In the genomic region with DNA sequence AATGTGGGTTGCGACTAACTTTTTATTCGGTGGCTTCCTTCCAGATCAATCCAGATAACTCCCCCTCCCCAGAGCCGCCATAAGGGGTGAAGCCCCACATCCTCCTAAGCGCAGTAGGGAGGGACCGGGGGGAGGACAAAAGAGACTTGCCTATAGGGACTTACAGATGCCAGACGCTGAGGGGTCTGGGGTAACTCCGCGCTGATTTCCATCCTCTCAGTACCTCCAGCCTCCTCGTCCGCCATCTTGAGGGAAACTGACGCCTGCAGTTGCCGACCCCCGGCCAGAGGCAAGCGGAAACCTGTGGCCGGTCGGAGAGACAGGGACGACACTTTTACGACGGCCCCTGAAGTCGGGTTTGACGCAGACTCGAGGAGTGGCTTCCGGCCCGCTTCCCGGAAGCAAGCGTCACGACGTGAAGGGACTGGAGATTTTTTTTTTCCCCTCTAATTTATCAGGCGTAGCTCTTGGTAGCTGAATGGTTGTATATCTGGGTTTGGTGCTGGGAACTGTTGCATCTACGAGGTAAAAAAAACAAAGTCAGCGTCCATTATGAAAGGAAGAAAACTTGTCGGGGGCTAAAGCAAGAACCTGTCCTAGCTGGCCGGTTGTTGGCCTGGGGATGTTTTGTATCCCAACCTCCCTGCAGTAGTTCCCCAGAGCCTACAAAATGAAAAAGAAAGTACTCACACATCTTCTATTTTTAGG, we compare ENCODE assay signal across 8 cellular contexts. TPM values are rescaled to one million over a fixed set of nuclear protein-coding genes. Genes with fewer than 3 reads are reported as not detected.
DNase-seq lines count a peak whose midpoint lies in the region; ATAC-seq and TF ChIP-seq lines count a peak whose summit lies in the region.

A gene (minus strand): TSS at position 261 of the 708 bp plus-strand sequence. CDS start 16 bp downstream, at position 245.

- H3K4me2 ChIP-seq in trophoblast cell (ENCODE audit: low read length), result peak within 1 kb of the TSS; percentile 78

- peak within 1 kb of the TSS; percentile 24 for H2BK5ac ChIP-seq in trophoblast cell (ENCODE audit: low read depth, low read length, poor library complexity)

- H3K9me3 ChIP-seq in trophoblast cell (ENCODE audit: insufficient read depth, low read depth, low read length) (no peaks in the 10 kb centered on the region), tibial nerve (no peaks in the 10 kb centered on the region)

- TF ChIP-seq CTCF in GM12865 (IDR thresholded peaks at IDR 0.05; ENCODE audit: insufficient read depth, low read depth, low read length, missing control alignments) (no peak), tibial nerve (IDR thresholded peaks at IDR 0.05) (peak in 1 of 5 experiments; percentile 14)

- H3K79me2 ChIP-seq in trophoblast cell (ENCODE audit: control insufficient read depth, insufficient read depth, low read length, poor library complexity), result peaks cover 8% of the 10 kb centered on the region

- H2BK12ac ChIP-seq in trophoblast cell (ENCODE audit: low read length), result no peak within 1 kb of the TSS

- peak within 1 kb of the TSS; percentile 94 for H2AFZ ChIP-seq in trophoblast cell (ENCODE audit: insufficient read depth, low read length, poor library complexity)

- peak within 1 kb of the TSS; percentile 57 for H3K4ac ChIP-seq in trophoblast cell (ENCODE audit: low read depth, low read length)

- intact Hi-C loops in cardiac septum (cut with DNase I), result loop anchor here (5.0 kb wide), 1 partner anchor 81 kb away; a partner anchor contains a TSS

- peak within 1 kb of the TSS; percentile 80 for H4K12ac ChIP-seq in trophoblast cell (ENCODE audit: low read depth, low read length)

- H4K8ac ChIP-seq in trophoblast cell (ENCODE audit: low read depth, low read length), result peak within 1 kb of the TSS; percentile 89

- 0% methylated on average over 33 of the region's 33 CpGs for WGBS in adipose tissue, 3 donors
- no CpG with 5 or more reads among the region's 33 CpGs for WGBS in trophoblast cell (ENCODE audit: extremely low coverage, insufficient coverage, insufficient read length)
- 0 to 1% methylated on average over 32 to 33 of the region's 33 CpGs for WGBS in tibial nerve, 2 donors

- H3K18ac ChIP-seq in trophoblast cell (ENCODE audit: low read length), result peak within 1 kb of the TSS; percentile 63

- peaks cover 3% of the 10 kb centered on the region for H3K79me1 ChIP-seq in trophoblast cell (ENCODE audit: low read length)

- peak within 1 kb of the TSS; percentile 51 for H4K91ac ChIP-seq in trophoblast cell (ENCODE audit: low read depth, low read length)

- peak within 1 kb of the TSS; percentile 96 for H3K9ac ChIP-seq in trophoblast cell (ENCODE audit: low read length)

- peak in 1 of 2 donors; percentile 69 for TF ChIP-seq POLR2A in tibial nerve (IDR thresholded peaks at IDR 0.05)

- H3K27ac ChIP-seq in adipose tissue (ENCODE audit: low read depth, low read length), result peak within 1 kb of the TSS; percentile 75
- H3K27ac ChIP-seq in trophoblast cell (ENCODE audit: low read depth, low read length), result peak within 1 kb of the TSS; percentile 50
- peak within 1 kb of the TSS; percentile 76 to 92 (median 90) for H3K27ac ChIP-seq in tibial nerve

- H3K4me3 ChIP-seq in GM12865 (ENCODE audit: low read depth, low read length), result peak within 1 kb of the TSS; percentile 80
- H3K4me3 ChIP-seq in trophoblast cell (ENCODE audit: low read depth, low read length), result peak within 1 kb of the TSS; percentile 93
- peak within 1 kb of the TSS; percentile 56 to 86 (median 68) for H3K4me3 ChIP-seq in tibial nerve

- H2BK120ac ChIP-seq in trophoblast cell (ENCODE audit: insufficient read depth, low read length, poor library complexity), result peak within 1 kb of the TSS; percentile 34

- peak within 1 kb of the TSS; percentile 76 for H3K14ac ChIP-seq in trophoblast cell (ENCODE audit: low read length)

- TF ChIP-seq EP300 in tibial nerve (IDR thresholded peaks at IDR 0.05), result peak; percentile 84 to 94

- H3K36me3 ChIP-seq in trophoblast cell (ENCODE audit: control insufficient read depth in 1 of 2, insufficient read depth in 2 of 2, low read length in 2 of 2), result peaks cover 3 to 7% of the 10 kb centered on the region in 2 experiments
- peaks cover 0 to 20% (median 0%) of the 10 kb centered on the region in 3 donors for H3K36me3 ChIP-seq in tibial nerve

- H2AK5ac ChIP-seq in trophoblast cell (ENCODE audit: low read length), result peak within 1 kb of the TSS; percentile 71

- ATAC-seq in HG02798 (IDR thresholded peaks at IDR 0.05; ENCODE audit: poor library complexity, unreplicated experiment), result peak; percentile 97

- H3K4me1 ChIP-seq in trophoblast cell (ENCODE audit: control insufficient read depth in 1 of 2, insufficient read depth in 2 of 2, low read length in 2 of 2) (peaks cover 0 to 5% of the 10 kb centered on the region in 2 experiments), tibial nerve (peaks cover 0 to 44% (median 19%) of the 10 kb centered on the region in 4 donors)

- no peaks in the 10 kb centered on the region for H3K27me3 ChIP-seq in trophoblast cell (ENCODE audit: insufficient read depth, low read length)
- no peaks in the 10 kb centered on the region for H3K27me3 ChIP-seq in tibial nerve

- DNase-seq in GM12865 (ENCODE audit: low read depth) (peak; percentile 97), NCI-H146 (lab: John Stamatoyannopoulos, UW) (peak; percentile 82), T-helper 1 cell (peak; percentile 75 to 96 (median 84)), cardiac septum (ENCODE audit: low spot score) (peak; percentile 94), trophoblast cell (peak; percentile 88 to 93), tibial nerve (ENCODE audit: low spot score in 2 of 2) (peak; percentile 75 to 81)

- H3K23ac ChIP-seq in trophoblast cell (ENCODE audit: low read length), result no peak within 1 kb of the TSS

RNA-seq across cellular contexts. Expression of the gene that starts here (rescaled TPM):
- polyA plus RNA-seq in adipose tissue, result 1 to 10 TPM; 4.8 to 9.8 (median 5.3) TPM
- 34.6 TPM for total RNA-seq in cardiac septum
- polyA plus RNA-seq in trophoblast cell (2013), result 14.0 and 14.4 TPM in 2 replicates
- 10 to 100 TPM; 28.8 to 42.0 (median 31.0) TPM for total RNA-seq in tibial nerve

Comparison
In these comparisons a context has a peak if more than half of its experiments do, and no peak if none do; other contexts are left out.
1. Peak in every context shown above with its lines: DNase-seq, ATAC-seq, H3K4me3 ChIP-seq and H3K27ac ChIP-seq.